ENCODE assay signal across 22 cellular contexts in genomic region chr2:72713857-72714256, GRCh38.
A peak's percentile ranks its signal among the peaks of the same experiment; 100 is the strongest.
DNase-seq lines count a peak whose midpoint lies in the region; ATAC-seq and TF ChIP-seq lines count a peak whose summit lies in the region.
"Had no signal": no experiment of that assay in that cellular context is flagged by ENCODE, and none has a peak within 500 bp of the region (broad histone marks: within the 10 kb centered on the region; RNA-seq: fewer than 3 reads in every experiment).

No MANE protein-coding gene starts in this region.

- H3K14ac ChIP-seq in mesenchymal stem cell (ENCODE audit: low read length in 2 of 2): no peak overlapping the region

- H3K23ac ChIP-seq in mesenchymal stem cell (ENCODE audit: low read length in 2 of 2): no peak overlapping the region

- H2BK5ac ChIP-seq in mesenchymal stem cell (ENCODE audit: low read depth, low read length, poor library complexity, severe bottlenecking): no peak overlapping the region

- no peak overlapping the region for H4K91ac ChIP-seq in mesenchymal stem cell (ENCODE audit: low read length)

- no peak overlapping the region for H4K8ac ChIP-seq in mesenchymal stem cell (ENCODE audit: low read length)

- CTCF ChIA-PET in AG04450 (lab: Charles Lee): interaction anchor here (1.8 to 1.9 kb wide), 2 partner anchors 32 to 149 kb away, joined by 5 to 6 read pairs; no protein-coding TSS in a partner anchor

- no peak overlapping the region for H2BK15ac ChIP-seq in mesenchymal stem cell (ENCODE audit: low read depth, poor library complexity, severe bottlenecking)

- no peak overlapping the region for H3K4me2 ChIP-seq in mesenchymal stem cell (ENCODE audit: low read length, poor library complexity, severe bottlenecking)

- no peak overlapping the region for H3K4me3 ChIP-seq in AG04450 (ENCODE audit: low read depth, low read length)
- no peak overlapping the region for H3K4me3 ChIP-seq in astrocyte of the cerebellum (ENCODE audit: low read depth, low read length)
- no peak overlapping the region for H3K4me3 ChIP-seq in mesenchymal stem cell (ENCODE audit: insufficient read depth in 1 of 2, low read depth in 1 of 2, low read length in 2 of 2)
- H3K4me3 ChIP-seq: esophagus muscularis mucosa had no signal

- H3K36me3 ChIP-seq in mesenchymal stem cell (ENCODE audit: control insufficient read depth in 1 of 2, insufficient read depth in 2 of 2, low read depth in 1 of 2, low read length in 2 of 2): peaks cover 0 to 25% of the 10 kb centered on the region in 2 experiments

- DNase-seq in AG04450 (ENCODE audit: low read depth, low spot score) (no peak), astrocyte of the cerebellum (ENCODE audit: low read depth) (no peak), mesenchymal stem cell (peak; percentile 12), AG20443 (ENCODE audit: low spot score) (no peak), T1000 (lab: John Stamatoyannopoulos, UW) (no peak)
- DNase-seq: activated CD4-positive, CD25-positive, alpha-beta regulatory T cell treated with anti-CD3 and anti-CD28 coated beads, Interleukin-2, amount 50 U/mL, for 72 hours; activated CD8-positive, alpha-beta T cell treated with anti-CD3 and anti-CD28 coated beads, Interleukin-2, amount 10 ng/mL, durations not matched to agents 7 days and 5 days; activated naive CD4-positive, alpha-beta T cell treated with anti-CD3 and anti-CD28 coated beads for 36 hours; activated T-cell treated with anti-CD3 and anti-CD28 coated beads, Interleukin-2, amount 50 U/mL, for 48 hours; effector CD4-positive, alpha-beta T cell; left colon; NCI-H1092 treated with DMSO at 0.1 percent for 48 hours; NCI-H2029 treated with DMSO at 0.1 percent for 48 hours; NCI-H446; posterior cingulate gyrus; small intestine; stimulated activated naive CD4-positive, alpha-beta T cell treated with Interleukin-2 at 50 U/mL for 16 hours; T-helper 9 cell had no signal

- H2BK120ac ChIP-seq in mesenchymal stem cell (ENCODE audit: low read depth, low read length): no peak overlapping the region

- H3K27ac ChIP-seq in AG04450 (ENCODE audit: low read depth, low read length) (no peak overlapping the region), mesenchymal stem cell (ENCODE audit: low read length, poor library complexity, severe bottlenecking) (no peak overlapping the region)
- H3K27ac ChIP-seq: esophagus muscularis mucosa, RWPE1 had no signal

- ATAC-seq in GM21737 (IDR thresholded peaks at IDR 0.05; ENCODE audit: unreplicated experiment): no peak
- ATAC-seq: activated CD8-positive, alpha-beta T cell treated with anti-CD3 and anti-CD28 coated beads, Interleukin-2, amount 10 ng/mL, durations not matched to agents 7 days and 5 days; left colon had no signal

- H3K9me3 ChIP-seq in AG04450 (ENCODE audit: control insufficient read depth, insufficient read depth, low read length) (no peaks in the 10 kb centered on the region), mesenchymal stem cell (ENCODE audit: control insufficient read depth, low read length) (no peaks in the 10 kb centered on the region)
- H3K9me3 ChIP-seq: esophagus muscularis mucosa had no signal

- no peak overlapping the region for H2BK12ac ChIP-seq in mesenchymal stem cell (ENCODE audit: low read length in 2 of 2)

- TF ChIP-seq CTCF in AG04450 (IDR thresholded peaks at IDR 0.05; ENCODE audit: low read depth, low read length) (peak; percentile 6; the same call in 1 of the 2 replicates), GM12873 (IDR thresholded peaks at IDR 0.05; ENCODE audit: insufficient read depth, low read depth, low read length, missing control alignments) (peak; percentile 3), astrocyte of the cerebellum (IDR thresholded peaks at IDR 0.05; ENCODE audit: low read depth, low read length, missing control alignments) (peak; percentile 11)

- H3K4me1 ChIP-seq in mesenchymal stem cell (ENCODE audit: control insufficient read depth, insufficient read depth, low read depth, low read length): no peaks in the 10 kb centered on the region

- H3K4ac ChIP-seq in mesenchymal stem cell (ENCODE audit: low read depth in 1 of 2, low read length in 2 of 2): no peak overlapping the region

- H2AFZ ChIP-seq in mesenchymal stem cell (ENCODE audit: low read depth, low read length): no peak overlapping the region

- in situ Hi-C loops in astrocyte of the cerebellum (cut with HindIII; ENCODE audit: low sequenced_read_pairs): no loop called here

- no peaks in the 10 kb centered on the region for H3K27me3 ChIP-seq in AG04450 (ENCODE audit: control insufficient read depth, insufficient read depth, low read length)
- no peaks in the 10 kb centered on the region for H3K27me3 ChIP-seq in mesenchymal stem cell (ENCODE audit: control insufficient read depth in 1 of 2, insufficient read depth in 1 of 2, low read length in 2 of 2)
- H3K27me3 ChIP-seq: esophagus muscularis mucosa had no signal

- H2AK5ac ChIP-seq in mesenchymal stem cell (ENCODE audit: low read length, severe bottlenecking): no peak overlapping the region

- H3K9ac ChIP-seq in mesenchymal stem cell (ENCODE audit: low read length): no peak overlapping the region

- POLR2A ChIA-PET in AG04450 (lab: Yijun Ruan, JAX): no interaction called here

- H3K79me1 ChIP-seq in mesenchymal stem cell (replicated peaks; ENCODE audit: low read length, poor library complexity, severe bottlenecking): peaks cover 3% of the 10 kb centered on the region

- no peak overlapping the region for H3K18ac ChIP-seq in mesenchymal stem cell (ENCODE audit: low read depth in 1 of 2, low read length in 2 of 2)
